ENCODE assay signal across 2 cellular contexts in the genomic region with DNA sequence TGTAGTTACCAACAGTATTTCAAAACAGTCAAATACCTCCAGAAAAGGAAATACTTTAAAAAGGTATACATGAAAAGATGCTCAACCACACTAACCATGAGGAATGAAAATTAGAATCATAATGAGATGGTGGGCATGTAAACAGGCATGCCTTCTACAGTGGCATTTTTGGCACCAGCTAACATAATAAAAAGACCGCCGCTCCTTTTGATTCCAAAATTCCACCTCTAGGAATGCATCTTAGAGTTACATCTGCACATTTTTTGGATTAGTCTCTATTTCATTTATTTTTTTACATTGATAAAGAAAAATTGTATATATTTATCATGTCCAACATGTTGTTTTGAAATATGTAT.
TF ChIP-seq lines count a peak whose summit lies in the region.

No MANE protein-coding gene starts in this region.

TF ChIP-seq in SK-N-SH, 30 proteins besides CTCF, POLR2A, EP300 and RAD21:
- TF ChIP-seq, protein P1, sequence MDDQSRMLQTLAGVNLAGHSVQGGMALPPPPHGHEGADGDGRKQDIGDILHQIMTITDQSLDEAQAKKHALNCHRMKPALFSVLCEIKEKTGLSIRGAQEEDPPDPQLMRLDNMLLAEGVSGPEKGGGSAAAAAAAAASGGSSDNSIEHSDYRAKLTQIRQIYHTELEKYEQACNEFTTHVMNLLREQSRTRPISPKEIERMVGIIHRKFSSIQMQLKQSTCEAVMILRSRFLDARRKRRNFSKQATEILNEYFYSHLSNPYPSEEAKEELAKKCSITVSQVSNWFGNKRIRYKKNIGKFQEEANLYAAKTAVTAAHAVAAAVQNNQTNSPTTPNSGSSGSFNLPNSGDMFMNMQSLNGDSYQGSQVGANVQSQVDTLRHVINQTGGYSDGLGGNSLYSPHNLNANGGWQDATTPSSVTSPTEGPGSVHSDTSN (IDR thresholded peaks at IDR 0.05) = 0 out of 2 replicates have a peak, but pooled peaks have one; percentile 1
- TF ChIP-seq TCF12 (IDR thresholded peaks at IDR 0.05) (peak; percentile 6; the same call in 1 of the 2 replicates), YY1 (IDR thresholded peaks at IDR 0.05; ENCODE audit: low read depth) (no peak), TEAD4 (IDR thresholded peaks at IDR 0.05; ENCODE audit: borderline replicate concordance, insufficient read depth) (0 out of 2 replicates have a peak, but pooled peaks have one; percentile 9)
- TF ChIP-seq, protein P2, sequence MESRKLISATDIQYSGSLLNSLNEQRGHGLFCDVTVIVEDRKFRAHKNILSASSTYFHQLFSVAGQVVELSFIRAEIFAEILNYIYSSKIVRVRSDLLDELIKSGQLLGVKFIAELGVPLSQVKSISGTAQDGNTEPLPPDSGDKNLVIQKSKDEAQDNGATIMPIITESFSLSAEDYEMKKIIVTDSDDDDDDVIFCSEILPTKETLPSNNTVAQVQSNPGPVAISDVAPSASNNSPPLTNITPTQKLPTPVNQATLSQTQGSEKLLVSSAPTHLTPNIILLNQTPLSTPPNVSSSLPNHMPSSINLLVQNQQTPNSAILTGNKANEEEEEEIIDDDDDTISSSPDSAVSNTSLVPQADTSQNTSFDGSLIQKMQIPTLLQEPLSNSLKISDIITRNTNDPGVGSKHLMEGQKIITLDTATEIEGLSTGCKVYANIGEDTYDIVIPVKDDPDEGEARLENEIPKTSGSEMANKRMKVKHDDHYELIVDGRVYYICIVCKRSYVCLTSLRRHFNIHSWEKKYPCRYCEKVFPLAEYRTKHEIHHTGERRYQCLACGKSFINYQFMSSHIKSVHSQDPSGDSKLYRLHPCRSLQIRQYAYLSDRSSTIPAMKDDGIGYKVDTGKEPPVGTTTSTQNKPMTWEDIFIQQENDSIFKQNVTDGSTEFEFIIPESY (IDR thresholded peaks at IDR 0.05; ENCODE audit: borderline replicate concordance, low read depth) = no peak
TF ChIP-seq in SK-N-SH: peak in this region for 3.

TF ChIP-seq in SK-N-SH treated with all-trans-retinoic acid at 6 μM for 48 hours, 23 proteins besides CTCF, POLR2A, EP300 and RAD21:
- TF ChIP-seq CSDC2 (CRISPR knock-in tag; IDR thresholded peaks at IDR 0.05) (no peak), GLIS3 (CRISPR knock-in tag; IDR thresholded peaks at IDR 0.05) (no peak), TCF4 (CRISPR knock-in tag; IDR thresholded peaks at IDR 0.05; ENCODE audit: borderline replicate concordance) (no peak), PPARA (CRISPR knock-in tag; IDR thresholded peaks at IDR 0.05; ENCODE audit: borderline replicate concordance) (no peak), ZC3H10 (CRISPR knock-in tag; IDR thresholded peaks at IDR 0.05) (no peak)
- TF ChIP-seq, protein P3, sequence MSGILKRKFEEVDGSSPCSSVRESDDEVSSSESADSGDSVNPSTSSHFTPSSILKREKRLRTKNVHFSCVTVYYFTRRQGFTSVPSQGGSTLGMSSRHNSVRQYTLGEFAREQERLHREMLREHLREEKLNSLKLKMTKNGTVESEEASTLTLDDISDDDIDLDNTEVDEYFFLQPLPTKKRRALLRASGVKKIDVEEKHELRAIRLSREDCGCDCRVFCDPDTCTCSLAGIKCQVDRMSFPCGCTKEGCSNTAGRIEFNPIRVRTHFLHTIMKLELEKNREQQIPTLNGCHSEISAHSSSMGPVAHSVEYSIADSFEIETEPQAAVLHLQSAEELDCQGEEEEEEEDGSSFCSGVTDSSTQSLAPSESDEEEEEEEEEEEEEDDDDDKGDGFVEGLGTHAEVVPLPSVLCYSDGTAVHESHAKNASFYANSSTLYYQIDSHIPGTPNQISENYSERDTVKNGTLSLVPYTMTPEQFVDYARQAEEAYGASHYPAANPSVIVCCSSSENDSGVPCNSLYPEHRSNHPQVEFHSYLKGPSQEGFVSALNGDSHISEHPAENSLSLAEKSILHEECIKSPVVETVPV (CRISPR knock-in tag; IDR thresholded peaks at IDR 0.05) = no peak
- TF ChIP-seq, protein P4, sequence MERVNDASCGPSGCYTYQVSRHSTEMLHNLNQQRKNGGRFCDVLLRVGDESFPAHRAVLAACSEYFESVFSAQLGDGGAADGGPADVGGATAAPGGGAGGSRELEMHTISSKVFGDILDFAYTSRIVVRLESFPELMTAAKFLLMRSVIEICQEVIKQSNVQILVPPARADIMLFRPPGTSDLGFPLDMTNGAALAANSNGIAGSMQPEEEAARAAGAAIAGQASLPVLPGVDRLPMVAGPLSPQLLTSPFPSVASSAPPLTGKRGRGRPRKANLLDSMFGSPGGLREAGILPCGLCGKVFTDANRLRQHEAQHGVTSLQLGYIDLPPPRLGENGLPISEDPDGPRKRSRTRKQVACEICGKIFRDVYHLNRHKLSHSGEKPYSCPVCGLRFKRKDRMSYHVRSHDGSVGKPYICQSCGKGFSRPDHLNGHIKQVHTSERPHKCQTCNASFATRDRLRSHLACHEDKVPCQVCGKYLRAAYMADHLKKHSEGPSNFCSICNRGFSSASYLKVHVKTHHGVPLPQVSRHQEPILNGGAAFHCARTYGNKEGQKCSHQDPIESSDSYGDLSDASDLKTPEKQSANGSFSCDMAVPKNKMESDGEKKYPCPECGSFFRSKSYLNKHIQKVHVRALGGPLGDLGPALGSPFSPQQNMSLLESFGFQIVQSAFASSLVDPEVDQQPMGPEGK (CRISPR knock-in tag; IDR thresholded peaks at IDR 0.05; ENCODE audit: borderline replicate concordance) = no peak
